In the genomic region with DNA sequence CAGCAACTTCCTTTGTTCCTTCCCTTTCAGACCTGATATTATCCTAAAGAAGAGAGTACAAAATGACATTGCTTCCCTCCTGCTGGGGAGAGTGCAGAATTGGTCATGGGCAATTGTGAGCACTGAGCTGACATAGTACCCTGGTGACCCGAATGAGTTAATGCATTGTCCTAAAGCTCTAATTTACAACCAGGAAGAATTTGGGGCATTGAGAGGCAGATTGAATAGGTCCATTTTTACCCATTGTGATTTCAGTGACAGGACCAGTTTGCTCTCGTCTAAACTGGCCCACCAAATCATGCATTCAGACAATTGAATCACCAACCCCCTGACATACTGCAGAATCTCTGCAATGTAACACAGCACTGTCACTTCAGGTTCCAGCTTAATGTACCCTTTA, we compare ENCODE assay signal across 19 cellular contexts.
DNase-seq lines count a peak whose midpoint lies in the region; ATAC-seq and TF ChIP-seq lines count a peak whose summit lies in the region.
"Had no signal": no experiment of that assay in that cellular context is flagged by ENCODE, and none has a peak within 500 bp of the region (broad histone marks: within the 10 kb centered on the region; RNA-seq: fewer than 3 reads in every experiment).

No MANE protein-coding gene starts in this region.

- no peak overlapping the region for H2BK15ac ChIP-seq in neuronal stem cell (ENCODE audit: low read length)

- no peak overlapping the region for H3K4me2 ChIP-seq in neuronal stem cell (ENCODE audit: insufficient read depth, low read length, poor library complexity, severe bottlenecking)
- H3K4me2 ChIP-seq in hepatocyte: no peak overlapping the region
- H3K4me2 ChIP-seq: A549 had no signal

- H4K8ac ChIP-seq in neuronal stem cell (ENCODE audit: low read depth, low read length): no peak overlapping the region

- H3K36me3 Mint-ChIP-seq in CD8-positive, alpha-beta T cell: peaks cover 22% of the 10 kb centered on the region

- peaks cover 0 to 20% (median 0%) of the 10 kb centered on the region in 3 experiments for H3K27me3 ChIP-seq in neuronal stem cell (ENCODE audit: control insufficient read depth in 3 of 3, insufficient read depth in 3 of 3, low read depth in 1 of 3, low read length in 3 of 3)
- no peaks in the 10 kb centered on the region for H3K27me3 ChIP-seq in hepatocyte
- H3K27me3 ChIP-seq in CD8-positive, alpha-beta T cell (ENCODE audit: insufficient read depth, low read length): no peaks in the 10 kb centered on the region

- H3K14ac ChIP-seq in neuronal stem cell (ENCODE audit: low read length): no peak overlapping the region

- no peak for ATAC-seq in omental fat pad (ENCODE audit: low FRiP score)
- ATAC-seq in CD8-positive, alpha-beta T cell: no peak
- ATAC-seq: A549, HepG2 had no signal

- no peak overlapping the region for H2BK12ac ChIP-seq in neuronal stem cell (ENCODE audit: low read length)

- H3K9me2 ChIP-seq in hepatocyte (replicated peaks; ENCODE audit: insufficient read depth): no peaks in the 10 kb centered on the region

- H3K27ac ChIP-seq in neuronal stem cell (replicated peaks; ENCODE audit: low read length) (peak overlapping the region; percentile 80), hepatocyte (no peak overlapping the region)
- no peak overlapping the region for H3K27ac ChIP-seq in CD8-positive, alpha-beta T cell (ENCODE audit: low read depth, low read length)
- H3K27ac ChIP-seq: A549 had no signal

- H3K9ac ChIP-seq in neuronal stem cell (ENCODE audit: low read depth, low read length, poor library complexity): no peak overlapping the region

- intact Hi-C loops in CD8-positive, alpha-beta T cell (cut with DNase I, micrococcal nuclease): no loop called here

- peak; percentile 34 for DNase-seq in ELF-1 (ENCODE audit: low read depth, low spot score)
- DNase-seq in NCI-H748 (lab: John Stamatoyannopoulos, UW; ENCODE audit: unreplicated experiment): peak; percentile 49
- DNase-seq in globus pallidus (ENCODE audit: low spot score): peak; percentile 52
- peak; percentile 37 for DNase-seq in neuronal stem cell (ENCODE audit: low spot score)
- no peak for DNase-seq in activated CD8-positive, alpha-beta memory T cell treated with anti-CD3 and anti-CD28 coated beads, Interleukin-2, amount 50 U/mL, for 48 hours
- DNase-seq in hepatocyte (ENCODE audit: low spot score): no peak
- DNase-seq in omental fat pad (ENCODE audit: low spot score): no peak
- DNase-seq in CD8-positive, alpha-beta T cell: no peak
- DNase-seq: KBM-7, NCI-H1105, NCI-H1694, NCI-H2107, NCI-H446 treated with DMSO at 0.1 percent for 48 hours, NCI-H774, RPMI8226, SIG-M5 had no signal

- no peaks in the 10 kb centered on the region for H3K27me3 Mint-ChIP-seq in CD8-positive, alpha-beta T cell (ENCODE audit: low read depth)

- H2AK5ac ChIP-seq in neuronal stem cell (ENCODE audit: low read depth, low read length): no peak overlapping the region

- no peaks in the 10 kb centered on the region for H4K20me1 ChIP-seq in hepatocyte (ENCODE audit: insufficient read depth, poor library complexity, severe bottlenecking)

- H2BK120ac ChIP-seq in neuronal stem cell (ENCODE audit: low read depth, low read length): no peak overlapping the region

- H3K79me2 ChIP-seq in hepatocyte: no peaks in the 10 kb centered on the region

- H2AFZ ChIP-seq in neuronal stem cell (ENCODE audit: low read length) (no peak overlapping the region), hepatocyte (no peak overlapping the region)

- H4K91ac ChIP-seq in neuronal stem cell (ENCODE audit: low read depth, low read length, poor library complexity): no peak overlapping the region

- H3K4ac ChIP-seq in neuronal stem cell (ENCODE audit: low read length): no peak overlapping the region

- H3K9me3 ChIP-seq in neuronal stem cell (replicated peaks in 1 of 2; ENCODE audit: control insufficient read depth in 2 of 2, insufficient read depth in 1 of 2, low read depth in 1 of 2, low read length in 2 of 2) (peaks cover 0 to 5% of the 10 kb centered on the region in 2 donors), hepatocyte (ENCODE audit: low read depth) (no peaks in the 10 kb centered on the region)
- H3K9me3 ChIP-seq in CD8-positive, alpha-beta T cell (ENCODE audit: low read length): no peaks in the 10 kb centered on the region
- H3K9me3 ChIP-seq: A549, HAP-1 had no signal

- WGBS in neuronal stem cell (ENCODE audit: extremely low coverage in 2 of 2, insufficient read length in 2 of 2, insufficient replicate concordance in 1 of 2), 2 donors: no CpG with 5 or more reads among the region's 2 CpGs
- WGBS in hepatocyte (ENCODE audit: low lambda C conversion rate, missing lambda C conversion rate): 64% methylated on average over 2 of the region's 2 CpGs

- H3K36me3 ChIP-seq in neuronal stem cell (replicated peaks in 1 of 2; ENCODE audit: control insufficient read depth in 2 of 2, insufficient read depth in 2 of 2, low read length in 2 of 2) (no peaks in the 10 kb centered on the region), hepatocyte (replicated peaks; ENCODE audit: insufficient read depth, low read depth) (no peaks in the 10 kb centered on the region)
- no peaks in the 10 kb centered on the region for H3K36me3 ChIP-seq in CD8-positive, alpha-beta T cell (ENCODE audit: insufficient read depth, low read length)
- H3K36me3 ChIP-seq: HAP-1 had no signal

- POLR2A ChIA-PET in CD8-positive, alpha-beta T cell (lab: Charles Lee): no interaction called here

- H2BK5ac ChIP-seq in neuronal stem cell (ENCODE audit: low read length): no peak overlapping the region

- no peaks in the 10 kb centered on the region for H3K4me1 Mint-ChIP-seq in CD8-positive, alpha-beta T cell (ENCODE audit: low read depth)

- H3K18ac ChIP-seq in neuronal stem cell (ENCODE audit: low read length): no peak overlapping the region

- CTCF ChIA-PET in CD8-positive, alpha-beta T cell (lab: Charles Lee): interaction anchor here (1.5 kb wide), 1 partner anchor 8 kb away, joined by 3 read pairs; no protein-coding TSS in a partner anchor

- H3K4me3 Mint-ChIP-seq in CD8-positive, alpha-beta T cell: no peak overlapping the region

- H3K9me3 Mint-ChIP-seq in CD8-positive, alpha-beta T cell: no peaks in the 10 kb centered on the region

- TF ChIP-seq CTCF in hepatocyte (IDR thresholded peaks at IDR 0.05; ENCODE audit: poor library complexity): no peak
- no peak for TF ChIP-seq CTCF in omental fat pad (IDR thresholded peaks at IDR 0.05)
- TF ChIP-seq CTCF in CD8-positive, alpha-beta T cell (IDR thresholded peaks at IDR 0.05): no peak

- H3K79me1 ChIP-seq in neuronal stem cell (ENCODE audit: low read depth, low read length): no peaks in the 10 kb centered on the region

- H3K23ac ChIP-seq in neuronal stem cell (ENCODE audit: low read depth, low read length, poor library complexity): no peak overlapping the region

- no peak overlapping the region for H3K27ac Mint-ChIP-seq in CD8-positive, alpha-beta T cell

- no peak overlapping the region for H3K4me3 ChIP-seq in neuronal stem cell (ENCODE audit: low read length in 2 of 2)
- H3K4me3 ChIP-seq in hepatocyte: no peak overlapping the region
- H3K4me3 ChIP-seq in CD8-positive, alpha-beta T cell (ENCODE audit: low read depth, low read length): no peak overlapping the region
- H3K4me3 ChIP-seq: A549, HAP-1 had no signal

- H3K4me1 ChIP-seq in neuronal stem cell (ENCODE audit: control insufficient read depth in 2 of 2, insufficient read depth in 1 of 2, low read depth in 1 of 2, low read length in 2 of 2) (peaks cover 9 to 22% of the 10 kb centered on the region in 2 donors), hepatocyte (ENCODE audit: insufficient read depth) (no peaks in the 10 kb centered on the region)
- no peaks in the 10 kb centered on the region for H3K4me1 ChIP-seq in CD8-positive, alpha-beta T cell (ENCODE audit: insufficient read depth, low read length)
- H3K4me1 ChIP-seq: A549, HAP-1 had no signal

Comparison
In these comparisons a context has a peak if more than half of its experiments do, and no peak if none do; other contexts are left out.
1. DNase-seq: peak in ELF-1 (single experiment), NCI-H748 (single experiment), globus pallidus (single experiment) and neuronal stem cell (single experiment); none in activated CD8-positive, alpha-beta memory T cell treated with anti-CD3 and anti-CD28 coated beads, Interleukin-2, amount 50 U/mL, for 48 hours (single experiment), hepatocyte (single experiment), omental fat pad (single experiment) and CD8-positive, alpha-beta T cell (0 of 7).